In the genomic region with DNA sequence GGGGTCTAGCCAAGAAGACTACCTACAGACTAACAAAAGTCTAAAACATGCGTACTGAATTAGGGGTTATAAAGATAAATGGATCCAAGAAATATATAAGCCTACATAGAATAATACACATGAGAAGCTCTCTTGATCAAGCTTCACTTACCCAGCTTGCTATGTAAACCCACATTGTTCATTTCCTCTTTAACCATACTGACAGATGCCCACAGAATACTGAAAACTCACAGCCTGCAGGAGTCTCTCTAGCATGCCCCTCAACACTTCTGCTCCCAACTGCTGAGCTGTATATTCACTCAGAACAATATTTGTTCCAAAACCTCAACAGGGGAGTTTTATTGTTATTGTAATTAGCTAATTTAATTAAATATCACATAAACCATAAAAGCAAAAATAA, we compare ENCODE assay signal across 12 cellular contexts. TPM values are rescaled to one million over a fixed set of nuclear protein-coding genes. Genes with fewer than 3 reads are reported as not detected.
DNase-seq lines count a peak whose midpoint lies in the region; ATAC-seq, FAIRE-seq and TF ChIP-seq lines count a peak whose summit lies in the region.
"Had no signal": no experiment of that assay in that cellular context is flagged by ENCODE, and none has a peak within 500 bp of the region (broad histone marks: within the 10 kb centered on the region; RNA-seq: fewer than 3 reads in every experiment).

No MANE protein-coding gene starts in this region.

- no peak for DNase-seq in D721Med (ENCODE audit: insufficient read length, low spot score)
- no peak for DNase-seq in activated CD8-positive, alpha-beta T cell treated with anti-CD3 and anti-CD28 coated beads, Interleukin-2, amount 10 ng/mL, durations not matched to agents 7 days and 5 days
- no peak for DNase-seq in HuH-7 (ENCODE audit: low spot score)
- DNase-seq in RCC 7860 (ENCODE audit: low spot score): no peak
- DNase-seq in NCI-H146 treated with DMSO at 0.1 percent for 48 hours (lab: John Stamatoyannopoulos, UW; ENCODE audit: unreplicated experiment): no peak
- DNase-seq: activated CD8-positive, alpha-beta memory T cell treated with anti-CD3 and anti-CD28 coated beads for 24 hours; HCEC 1CT had no signal

- peaks cover 48% of the 10 kb centered on the region for H3K4me1 Mint-ChIP-seq in activated CD8-positive, alpha-beta T cell treated with anti-CD3 and anti-CD28 coated beads, Interleukin-2, amount 10 ng/mL, durations not matched to agents 7 days and 5 days (ENCODE audit: low read depth)

- ATAC-seq in GM19395 (IDR thresholded peaks at IDR 0.05; ENCODE audit: unreplicated experiment) (peak; percentile 38), HG03469 (IDR thresholded peaks at IDR 0.05; ENCODE audit: unreplicated experiment) (peak; percentile 32), GM18861 (IDR thresholded peaks at IDR 0.05; ENCODE audit: unreplicated experiment) (no peak)
- ATAC-seq in activated CD8-positive, alpha-beta T cell treated with anti-CD3 and anti-CD28 coated beads, Interleukin-2, amount 10 ng/mL, durations not matched to agents 7 days and 5 days: peak; percentile 70

- H3K4me3 Mint-ChIP-seq in activated CD8-positive, alpha-beta T cell treated with anti-CD3 and anti-CD28 coated beads, Interleukin-2, amount 10 ng/mL, durations not matched to agents 7 days and 5 days: no peak overlapping the region
- H3K4me3 Mint-ChIP-seq: nephron had no signal

- H3K27me3 Mint-ChIP-seq in activated CD8-positive, alpha-beta T cell treated with anti-CD3 and anti-CD28 coated beads, Interleukin-2, amount 10 ng/mL, durations not matched to agents 7 days and 5 days (ENCODE audit: low read depth): no peaks in the 10 kb centered on the region

- peaks cover 4% of the 10 kb centered on the region for H3K9me3 Mint-ChIP-seq in activated CD8-positive, alpha-beta T cell treated with anti-CD3 and anti-CD28 coated beads, Interleukin-2, amount 10 ng/mL, durations not matched to agents 7 days and 5 days (ENCODE audit: insufficient read depth)

- CTCF ChIA-PET in activated CD8-positive, alpha-beta T cell treated with anti-CD3 and anti-CD28 coated beads, Interleukin-2, amount 10 ng/mL, durations not matched to agents 7 days and 5 days (lab: Charles Lee): interaction anchor here (1.1 to 1.7 kb wide), 3 partner anchors 11 to 53 kb away, joined by 4 to 5 read pairs (median 4); no protein-coding TSS in a partner anchor

- FAIRE-seq in D721Med (lab: Jason Lieb, UNC) (no peak), RCC 7860 (lab: Jason Lieb, UNC) (no peak)
- FAIRE-seq: astrocyte had no signal

- TF ChIP-seq CTCF in D721Med (IDR thresholded peaks at IDR 0.05; ENCODE audit: insufficient read depth, missing control alignments): peak; percentile 0

- POLR2A ChIA-PET in activated CD8-positive, alpha-beta T cell treated with anti-CD3 and anti-CD28 coated beads, Interleukin-2, amount 10 ng/mL, durations not matched to agents 7 days and 5 days (lab: Charles Lee): interaction anchor here (1.1 to 2.9 kb wide), 2 partner anchors 51 to 53 kb away, joined by 4 to 25 read pairs; partner anchors contain the start of gene RFX3

- peaks cover 17% of the 10 kb centered on the region for H3K36me3 Mint-ChIP-seq in activated CD8-positive, alpha-beta T cell treated with anti-CD3 and anti-CD28 coated beads, Interleukin-2, amount 10 ng/mL, durations not matched to agents 7 days and 5 days (ENCODE audit: low read depth)

- peak overlapping the region; percentile 8 for H3K27ac Mint-ChIP-seq in activated CD8-positive, alpha-beta T cell treated with anti-CD3 and anti-CD28 coated beads, Interleukin-2, amount 10 ng/mL, durations not matched to agents 7 days and 5 days
- H3K27ac Mint-ChIP-seq: nephron had no signal

RNA-seq across cellular contexts. Expression of gene RFX3, which starts 52.4 kb away (rescaled TPM):
- 1 to 10 TPM; 6.8 to 9.0 TPM for total RNA-seq in activated CD8-positive, alpha-beta T cell treated with anti-CD3 and anti-CD28 coated beads, Interleukin-2, amount 10 ng/mL, durations not matched to agents 7 days and 5 days
